In the genomic region with DNA sequence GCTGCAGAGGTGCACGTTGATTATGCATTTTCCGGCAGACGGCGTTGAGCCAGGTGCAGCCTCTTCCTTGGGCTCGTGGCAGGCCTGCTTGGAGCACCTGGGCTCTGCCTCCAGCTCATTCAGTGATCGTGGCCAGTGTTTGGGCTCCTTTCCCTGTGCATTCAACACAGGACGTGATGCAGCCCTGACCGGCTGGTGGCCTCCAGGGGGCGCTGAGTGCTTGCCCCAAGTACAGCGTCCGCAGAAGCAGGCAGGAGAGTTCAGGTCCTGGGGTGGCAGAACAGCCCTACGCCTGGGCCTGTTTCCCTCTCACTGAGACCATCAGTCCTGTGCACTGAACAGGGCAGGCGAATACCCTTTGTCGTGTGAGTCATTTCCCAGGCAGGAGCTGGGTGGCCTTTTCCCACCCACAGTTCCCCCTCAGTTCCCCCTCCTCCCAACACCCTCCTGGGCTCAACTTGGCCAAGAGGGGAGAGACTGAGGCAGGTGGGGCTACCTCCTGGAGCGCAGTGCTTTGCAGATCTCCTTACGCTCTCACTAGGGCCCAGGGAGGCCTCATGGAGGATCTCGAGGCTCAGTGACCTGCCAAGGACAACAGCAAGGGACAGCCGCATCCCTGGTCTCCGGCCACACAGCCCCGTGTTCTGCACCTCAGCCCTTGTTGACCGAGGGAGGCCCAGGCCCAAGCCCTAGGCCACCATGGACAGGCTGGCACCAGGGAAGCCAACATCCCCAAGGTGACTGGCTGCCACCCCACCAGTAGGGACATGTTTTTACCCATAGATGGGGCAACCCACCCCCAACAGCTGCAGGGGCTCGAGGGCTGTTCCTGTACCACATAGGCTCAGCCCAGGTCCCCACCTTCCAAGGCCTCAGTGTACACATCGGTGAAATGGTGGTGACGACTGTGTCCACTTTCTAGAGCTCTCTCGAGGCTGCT, we compare ENCODE assay signal across 9 cellular contexts. TPM values are rescaled to one million over a fixed set of nuclear protein-coding genes. Genes with fewer than 3 reads are reported as not detected.
DNase-seq lines count a peak whose midpoint lies in the region; ATAC-seq and TF ChIP-seq lines count a peak whose summit lies in the region.
"Had no signal": no experiment of that assay in that cellular context is flagged by ENCODE, and none has a peak within 500 bp of the region (broad histone marks: within the 10 kb centered on the region; RNA-seq: fewer than 3 reads in every experiment).

No MANE protein-coding gene starts in this region.

- POLR2A ChIA-PET in Caco-2 (lab: Charles Lee) = no interaction called here

- intact Hi-C loops in Caco-2 (cut with micrococcal nuclease; ENCODE audit: unreplicated experiment) (loop anchor here (1.0 to 10.0 kb wide), 5 partner anchors 41 to 417 kb away; a partner anchor contains a TSS), esophagus muscularis mucosa (cut with DNase I) (loop anchor here (1.0 to 10.0 kb wide), 2 partner anchors 81 to 421 kb away; no protein-coding TSS in a partner anchor), natural killer cell (cut with micrococcal nuclease) (loop anchor here (1.0 to 10.0 kb wide), 4 partner anchors 82 to 417 kb away; no protein-coding TSS in a partner anchor)

- no peaks in the 10 kb centered on the region for H3K27me3 ChIP-seq in Caco-2 (replicated peaks; ENCODE audit: control insufficient read depth, insufficient read depth, low read length)
- no peaks in the 10 kb centered on the region for H3K27me3 ChIP-seq in esophagus muscularis mucosa

- H3K9me3 Mint-ChIP-seq in Caco-2 (ENCODE audit: unreplicated experiment) (no peaks in the 10 kb centered on the region), natural killer cell (no peaks in the 10 kb centered on the region)
- H3K9me3 Mint-ChIP-seq: IgD-negative memory B cell had no signal

- 69% methylated on average over 8 of the region's 25 CpGs for WGBS in esophagus muscularis mucosa

- H3K27ac ChIP-seq in esophagus muscularis mucosa (replicated peaks in 1 of 4) = peak overlapping the region in 3 of 4 donors; percentile 27 to 45 (median 31)

- H3K4me3 ChIP-seq in Caco-2 (ENCODE audit: low read depth, low read length) (no peak overlapping the region), esophagus muscularis mucosa (no peak overlapping the region)

- H3K27me3 Mint-ChIP-seq in Caco-2 (ENCODE audit: insufficient read depth, unreplicated experiment) (no peaks in the 10 kb centered on the region), natural killer cell (ENCODE audit: low read depth in 2 of 2) (no peaks in the 10 kb centered on the region)
- H3K27me3 Mint-ChIP-seq: IgD-negative memory B cell had no signal

- TF ChIP-seq CTCF in Caco-2 (IDR thresholded peaks at IDR 0.05; ENCODE audit: insufficient read depth in 1 of 2, low read depth in 1 of 2, low read length in 1 of 2, severe bottlenecking in 1 of 2, unreplicated experiment in 1 of 2) = peak; percentile 90 to 94
- peak; percentile 86 to 87 (median 87) for TF ChIP-seq CTCF in esophagus muscularis mucosa (IDR thresholded peaks at IDR 0.05)
- peak; percentile 79 for TF ChIP-seq CTCF in natural killer cell (IDR thresholded peaks at IDR 0.05)

- peak; percentile 76 to 98 (median 88) for ATAC-seq in natural killer cell
- ATAC-seq in HG03159 (IDR thresholded peaks at IDR 0.05; ENCODE audit: unreplicated experiment) = no peak

- H3K9me3 ChIP-seq in Caco-2 = no peaks in the 10 kb centered on the region
- H3K9me3 ChIP-seq in esophagus muscularis mucosa = no peaks in the 10 kb centered on the region

- BruUV-seq in Caco-2 (replicated peaks; lab: Mats Ljungman, UMichigan) = no TSS peak

- no peak for TF ChIP-seq EP300 in esophagus muscularis mucosa (IDR thresholded peaks at IDR 0.05)

- no peak for TF ChIP-seq POLR2A in esophagus muscularis mucosa (IDR thresholded peaks at IDR 0.05; ENCODE audit: low read depth)

- H3K36me3 ChIP-seq in Caco-2 (ENCODE audit: control insufficient read depth, insufficient read depth, low read length) (peaks cover 5% of the 10 kb centered on the region), esophagus muscularis mucosa (peaks cover 28 to 87% (median 75%) of the 10 kb centered on the region in 4 donors)

- no peaks in the 10 kb centered on the region for H3K4me1 Mint-ChIP-seq in Caco-2 (ENCODE audit: low read depth, unreplicated experiment)
- no peaks in the 10 kb centered on the region for H3K4me1 Mint-ChIP-seq in natural killer cell

- H3K4me3 Mint-ChIP-seq in Caco-2 (ENCODE audit: unreplicated experiment) (no peak overlapping the region), natural killer cell (no peak overlapping the region)
- H3K4me3 Mint-ChIP-seq: IgD-negative memory B cell had no signal

- peak; percentile 87 for DNase-seq in Caco-2
- peak; percentile 77 for DNase-seq in HuH-7.5 (ENCODE audit: low spot score)
- peak; percentile 75 for DNase-seq in OCI-M1 (lab: John Stamatoyannopoulos, UW)
- peak; percentile 66 for DNase-seq in activated T-cell treated with anti-CD3 and anti-CD28 coated beads for 4 hours
- peak; percentile 94 for DNase-seq in esophagus muscularis mucosa (ENCODE audit: extremely low spot score)
- peak; percentile 78 for DNase-seq in natural killer cell
- DNase-seq in stimulated activated CD8-positive, alpha-beta memory T cell treated with anti-CD3 and anti-CD28 coated beads, Interleukin-7, amount 100 ng/mL, for 4 hours (ENCODE audit: low read depth in 2 of 2) = peak; percentile 64 to 66

- CTCF ChIA-PET in Caco-2 (lab: Charles Lee) = interaction anchor here (0.6 to 1.3 kb wide), 12 partner anchors 11 to 320 kb away, joined by 3 to 14 read pairs (median 3); a partner anchor contains a TSS

- H3K27ac Mint-ChIP-seq in Caco-2 (ENCODE audit: unreplicated experiment) = no peak overlapping the region
- H3K27ac Mint-ChIP-seq in natural killer cell = no peak overlapping the region

- H3K36me3 Mint-ChIP-seq in Caco-2 (ENCODE audit: insufficient read depth, unreplicated experiment) (peaks cover 55% of the 10 kb centered on the region), natural killer cell (no peaks in the 10 kb centered on the region)
- H3K36me3 Mint-ChIP-seq: IgD-negative memory B cell had no signal

- no peaks in the 10 kb centered on the region for H3K4me1 ChIP-seq in Caco-2
- H3K4me1 ChIP-seq in esophagus muscularis mucosa = peaks cover 5 to 11% (median 6%) of the 10 kb centered on the region in 4 donors

RNA-seq across cellular contexts. Expression of a gene that starts 52.9 kb away (rescaled TPM):
- total RNA-seq in Caco-2 (2022) = 25.8 and 26.2 TPM in 2 replicates
- total RNA-seq in esophagus muscularis mucosa = 10 to 100 TPM; 13.6 to 26.2 (median 18.8) TPM
- total RNA-seq in natural killer cell = 10 to 100 TPM; 17.4 to 24.6 (median 20.7) TPM

RNA-seq across cellular contexts. Expression of a gene that starts 53.0 kb away (rescaled TPM):
- total RNA-seq in Caco-2 (2022) = 1,592 and 1,641 TPM in 2 replicates
- total RNA-seq in esophagus muscularis mucosa = 1,000 to 10,000 TPM in 3 of 4 donors, 100 to 1,000 TPM in 1; 880 to 2,334 (median 1,732) TPM
- 100 to 1,000 TPM; 561 to 770 (median 724) TPM for total RNA-seq in natural killer cell
